28 cellular contexts compared by ENCODE assay signal in the genomic region with DNA sequence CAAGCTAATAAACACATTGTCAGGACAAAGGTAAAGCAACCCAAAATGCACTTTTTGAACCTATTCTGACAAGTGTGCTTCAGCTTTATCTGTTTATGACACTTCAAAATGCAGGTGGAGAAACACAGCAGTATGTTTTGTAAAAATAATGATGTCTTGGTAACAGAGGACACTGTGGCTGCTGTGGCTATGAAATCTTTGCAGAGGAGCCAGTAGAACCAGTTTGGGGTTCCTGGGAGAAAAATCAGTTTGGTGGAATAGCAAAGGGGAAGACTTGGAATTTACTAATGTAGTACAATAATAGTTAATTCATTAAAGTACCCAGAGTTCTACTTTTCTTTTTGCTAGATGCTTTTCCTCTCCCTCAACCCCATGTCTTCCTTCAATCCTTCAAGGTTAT.
"Had no signal": no experiment of that assay in that cellular context is flagged by ENCODE, and none has a peak within 500 bp of the region (broad histone marks: within the 10 kb centered on the region; RNA-seq: fewer than 3 reads in every experiment).

No MANE protein-coding gene starts in this region.

- H3K4me1 ChIP-seq: foreskin keratinocyte, parathyroid adenoma, upper lobe of left lung had no signal

- H3K4me2 ChIP-seq: neural progenitor cell had no signal

- DNase-seq: activated CD4-positive, alpha-beta T cell treated with anti-CD3 and anti-CD28 coated beads for 48 hours; activated CD4-positive, alpha-beta T cell treated with anti-CD3 and anti-CD28 coated beads, Interleukin-2, amount 50 U/mL, for 48 hours; activated CD8-positive, alpha-beta memory T cell treated with anti-CD3 and anti-CD28 coated beads for 24 hours; activated effector memory CD4-positive, alpha-beta T cell treated with Interleukin-2 at 50 U/mL for 16 hours; activated naive CD4-positive, alpha-beta T cell treated with Interleukin-2 at 50 U/mL for 16 hours; anterior cingulate cortex; caudate nucleus; cortex of kidney; foreskin keratinocyte; heart left ventricle; hypothalamus; immature natural killer cell; kidney; left colon; naive thymus-derived CD8-positive, alpha-beta T cell; occipital lobe; right cardiac atrium; spleen; stimulated activated CD4-positive, alpha-beta T cell treated with anti-CD3 and anti-CD28 coated beads, Interleukin-2, amount 100 ng/mL, for 48 hours; stimulated activated naive CD4-positive, alpha-beta T cell treated with Interleukin-2 at 50 U/mL for 16 hours; T-helper 9 cell; upper lobe of left lung; WERI-Rb-1 had no signal

- H3K27me3 ChIP-seq: esophagus muscularis mucosa, foreskin keratinocyte, heart left ventricle, neural progenitor cell, spleen, upper lobe of left lung, vagina had no signal

- H3K27ac ChIP-seq: esophagus muscularis mucosa, foreskin keratinocyte, heart left ventricle, neural progenitor cell, parathyroid adenoma, spleen, upper lobe of left lung, vagina, WERI-Rb-1 had no signal

- H3K4me3 ChIP-seq: esophagus muscularis mucosa, heart left ventricle, neural progenitor cell, spleen, upper lobe of left lung, vagina had no signal

- FAIRE-seq: kidney, TTC549 had no signal

- H2AFZ ChIP-seq: neural progenitor cell, parathyroid adenoma had no signal

- H3K9me3 ChIP-seq: esophagus muscularis mucosa, upper lobe of left lung, vagina had no signal

- H3K9ac ChIP-seq: neural progenitor cell, parathyroid adenoma had no signal

- H3K36me3 ChIP-seq: esophagus muscularis mucosa, heart left ventricle, neural progenitor cell, upper lobe of left lung, vagina had no signal
